9 cellular contexts compared by ENCODE assay signal in genomic region chr5:106875591-106876297, GRCh38.
DNase-seq lines count a peak whose midpoint lies in the region; ATAC-seq, FAIRE-seq and TF ChIP-seq lines count a peak whose summit lies in the region.
"Had no signal": no experiment of that assay in that cellular context is flagged by ENCODE, and none has a peak within 500 bp of the region (broad histone marks: within the 10 kb centered on the region; RNA-seq: fewer than 3 reads in every experiment).

No MANE protein-coding gene starts in this region.

- peak; percentile 97 for FAIRE-seq in urothelium cell line (lab: Jason Lieb, UNC)

- ATAC-seq in heart right ventricle (peak in 5 of 8 donors; percentile 28 to 56 (median 53)), GM18873 (IDR thresholded peaks at IDR 0.05; ENCODE audit: low FRiP score, unreplicated experiment) (no peak)

- H3K27ac ChIP-seq in SJSA1 (no peak overlapping the region), heart right ventricle (no peak overlapping the region)

- peak; percentile 30 for TF ChIP-seq CTCF in HFF-Myc (IDR thresholded peaks at IDR 0.05; ENCODE audit: low read depth, low read length, missing control alignments)
- peak in 8 of 9 donors; percentile 19 to 61 (median 54) for TF ChIP-seq CTCF in heart right ventricle (IDR thresholded peaks at IDR 0.05)

- no peaks in the 10 kb centered on the region for H3K27me3 ChIP-seq in SJSA1 (replicated peaks)
- H3K27me3 ChIP-seq in heart right ventricle = no peaks in the 10 kb centered on the region

- H3K4me1 ChIP-seq in SJSA1 (replicated peaks) = no peaks in the 10 kb centered on the region
- H3K4me1 ChIP-seq in heart right ventricle = no peaks in the 10 kb centered on the region

- intact Hi-C loops in heart right ventricle (cut with DNase I) = no loop called here

- no peaks in the 10 kb centered on the region for H3K36me3 ChIP-seq in SJSA1
- no peaks in the 10 kb centered on the region for H3K36me3 ChIP-seq in heart right ventricle

- DNase-seq in DMS53 treated with DMSO at 0.1 percent for 48 hours (lab: John Stamatoyannopoulos, UW; ENCODE audit: unreplicated experiment) (peak; percentile 71), HFF-Myc (ENCODE audit: extremely low read depth, low read depth) (no peak), SJSA1 (ENCODE audit: low read depth in 1 of 2, low spot score in 2 of 2) (peak; percentile 32 to 57), heart right ventricle (no peak), urothelium cell line (ENCODE audit: low spot score) (peak; percentile 53), ecto neural progenitor cell (ENCODE audit: low spot score) (no peak), NCI-H2227 (lab: John Stamatoyannopoulos, UW; ENCODE audit: unreplicated experiment) (no peak)
- DNase-seq: stimulated activated naive B cell treated with anti-CD40 and anti-IgM and Interleukin-4, amounts not matched to agents 10 μg/mL and 1 μg/mL and 100 μg/mL, for 72 hours had no signal

- 83 to 87% methylated on average over 21 of the region's 21 CpGs for WGBS in heart right ventricle, 2 donors

- H3K4me3 ChIP-seq in HFF-Myc (replicated peaks; ENCODE audit: low read depth, low read length) (no peak overlapping the region), SJSA1 (no peak overlapping the region), heart right ventricle (no peak overlapping the region)

- H3K9me3 ChIP-seq in SJSA1 (replicated peaks) (peaks cover 5% of the 10 kb centered on the region; the same call in 1 of the 2 replicates), heart right ventricle (peaks cover 0 to 5% (median 0%) of the 10 kb centered on the region in 11 donors)

Comparison
In these comparisons a context has a peak if more than half of its experiments do, and no peak if none do; other contexts are left out.
1. DNase-seq: peak in DMS53 treated with DMSO at 0.1 percent for 48 hours (single experiment), SJSA1 (2 of 2) and urothelium cell line (single experiment); none in HFF-Myc (single experiment), heart right ventricle (0 of 2), ecto neural progenitor cell (single experiment) and NCI-H2227 (single experiment).